8 cellular contexts compared by ENCODE assay signal in the genomic region with DNA sequence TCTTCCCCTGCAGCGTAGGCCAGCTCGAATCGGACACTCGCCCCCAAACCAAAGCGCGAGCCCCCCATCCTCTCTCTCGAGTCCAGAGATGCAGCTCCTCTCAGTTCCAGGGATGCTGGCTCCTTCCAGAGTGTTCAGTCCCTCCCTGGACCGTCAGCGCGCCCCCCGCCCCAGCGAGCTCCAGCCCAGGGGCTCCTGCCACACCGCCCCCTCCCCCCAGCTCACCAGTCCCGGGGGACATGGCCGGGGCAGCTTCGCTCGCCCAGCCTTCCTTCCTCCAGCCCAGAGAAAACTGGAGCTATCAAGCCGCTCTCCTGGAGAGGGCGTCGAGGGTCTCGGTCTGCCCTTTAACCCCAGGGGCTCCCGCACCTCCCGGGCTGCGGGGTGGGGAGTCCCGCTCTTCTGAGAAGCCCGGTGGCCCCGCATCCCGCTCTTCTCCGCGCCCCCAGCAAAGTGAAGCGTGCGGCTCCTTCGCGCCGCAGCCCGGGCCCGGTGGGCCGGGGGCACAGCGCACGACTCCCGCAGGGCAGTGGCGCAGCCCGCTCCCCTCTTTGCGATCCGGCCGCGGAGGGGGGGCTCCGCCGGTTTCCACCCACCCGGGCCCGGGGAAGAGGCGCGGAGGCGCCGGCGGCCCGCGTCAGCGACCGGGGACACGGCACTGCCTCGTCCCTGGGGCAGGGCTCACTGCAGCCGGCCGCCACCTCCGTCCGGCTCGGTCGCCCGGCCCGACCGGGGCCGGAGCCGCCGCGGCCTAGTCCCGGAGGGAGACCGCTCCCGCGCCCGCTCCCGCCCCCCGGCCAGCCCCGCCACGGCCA. TPM values are rescaled to one million over a fixed set of nuclear protein-coding genes. Genes with fewer than 3 reads are reported as not detected.
DNase-seq lines count a peak whose midpoint lies in the region; ATAC-seq and TF ChIP-seq lines count a peak whose summit lies in the region.

No MANE protein-coding gene starts in this region.

- TF ChIP-seq POLR2A in Peyer's patch (IDR thresholded peaks at IDR 0.05) (no peak), heart left ventricle (IDR thresholded peaks at IDR 0.05) (no peak)

- DNase-seq in NCI-H82 (lab: John Stamatoyannopoulos, UW) = peak; percentile 38
- DNase-seq in NCI-H82 treated with DMSO at 0.1 percent for 48 hours (lab: John Stamatoyannopoulos, UW; ENCODE audit: unreplicated experiment) = no peak
- DNase-seq in Peyer's patch = peak; percentile 29 to 60 (median 50)
- DNase-seq in activated naive CD4-positive, alpha-beta T cell treated with anti-CD3 and anti-CD28 coated beads, Interleukin-2, amount 50 U/mL, for 72 hours (ENCODE audit: low spot score in 2 of 2) = peak; percentile 28 to 56
- DNase-seq in heart left ventricle = peak; percentile 27 to 66 (median 32)
- DNase-seq in pons (ENCODE audit: low spot score) = peak; percentile 18
- DNase-seq in effector CD8-positive, alpha-beta T cell (lab: John Stamatoyannopoulos, UW) = no peak

- TF ChIP-seq CTCF in Peyer's patch (IDR thresholded peaks at IDR 0.05) = no peak
- peak in 1 of 12 donors; percentile 6 for TF ChIP-seq CTCF in heart left ventricle (IDR thresholded peaks at IDR 0.05)

- ATAC-seq in HG02852 (IDR thresholded peaks at IDR 0.05; ENCODE audit: unreplicated experiment) = peak; percentile 52
- ATAC-seq in activated naive CD4-positive, alpha-beta T cell treated with anti-CD3 and anti-CD28 coated beads, Interleukin-2, amount 50 U/mL, for 72 hours = peak; percentile 47 to 48
- ATAC-seq in heart left ventricle = peak in 3 of 4 donors; percentile 51 to 68 (median 63)

- H3K9me3 ChIP-seq in Peyer's patch = no peaks in the 10 kb centered on the region
- no peaks in the 10 kb centered on the region for H3K9me3 ChIP-seq in heart left ventricle

- peak overlapping the region; percentile 84 to 87 for H3K27ac Mint-ChIP-seq in activated naive CD4-positive, alpha-beta T cell treated with anti-CD3 and anti-CD28 coated beads, Interleukin-2, amount 50 U/mL, for 72 hours

- H3K4me1 ChIP-seq in Peyer's patch = peaks cover 0 to 16% (median 1%) of the 10 kb centered on the region in 4 donors
- peaks cover 0 to 24% (median 16%) of the 10 kb centered on the region in 12 donors for H3K4me1 ChIP-seq in heart left ventricle

- intact Hi-C loops in heart left ventricle (cut with DNase I) = loop anchor here in 5 of 10 donors (2.0 to 5.0 kb wide), 5 partner anchors 39 to 269 kb away; a partner anchor contains a TSS

- peak overlapping the region; percentile 72 to 98 (median 92) for H3K4me3 ChIP-seq in Peyer's patch
- peak overlapping the region; percentile 73 to 97 (median 88) for H3K4me3 ChIP-seq in heart left ventricle

- H3K36me3 ChIP-seq in Peyer's patch = peaks cover 0 to 17% (median 0%) of the 10 kb centered on the region in 3 donors
- peaks cover 0 to 32% (median 20%) of the 10 kb centered on the region in 9 donors for H3K36me3 ChIP-seq in heart left ventricle

- peaks cover 8 to 14% of the 10 kb centered on the region in 2 donors for H3K36me3 Mint-ChIP-seq in activated naive CD4-positive, alpha-beta T cell treated with anti-CD3 and anti-CD28 coated beads, Interleukin-2, amount 50 U/mL, for 72 hours

- 0 to 1% (median 1%) methylated on average over 27 to 84 of the region's 84 CpGs for WGBS in heart left ventricle, 4 donors

- no peaks in the 10 kb centered on the region for H3K27me3 ChIP-seq in Peyer's patch
- H3K27me3 ChIP-seq in heart left ventricle = peaks cover 0 to 13% (median 0%) of the 10 kb centered on the region in 9 donors

- H3K27ac ChIP-seq in Peyer's patch (peak overlapping the region; percentile 72 to 90 (median 86)), heart left ventricle (peak overlapping the region; percentile 67 to 93 (median 84))

- no peaks in the 10 kb centered on the region for H3K9me3 Mint-ChIP-seq in activated naive CD4-positive, alpha-beta T cell treated with anti-CD3 and anti-CD28 coated beads, Interleukin-2, amount 50 U/mL, for 72 hours

RNA-seq across cellular contexts. Expression of a gene that starts 0.6 kb away (rescaled TPM):
- total RNA-seq in Peyer's patch (10 to 100 TPM; 19.8 to 38.5 (median 29.5) TPM), heart left ventricle (10 to 100 TPM in 6 of 9 donors, 1 to 10 TPM in 3; 9.3 to 15.5 (median 10.8) TPM)
- total RNA-seq in activated naive CD4-positive, alpha-beta T cell treated with anti-CD3 and anti-CD28 coated beads, Interleukin-2, amount 50 U/mL, for 72 hours = 10 to 100 TPM; 12.4 to 15.5 TPM
- 1 to 10 TPM; 3.9 to 5.4 TPM for polyA plus RNA-seq in heart left ventricle

RNA-seq across cellular contexts. Expression of a gene that starts 41.9 kb away (rescaled TPM):
- 10 to 100 TPM in 2 of 4 donors, 1 to 10 TPM in 2; 5.6 to 11.7 (median 9.7) TPM for total RNA-seq in Peyer's patch
- total RNA-seq in activated naive CD4-positive, alpha-beta T cell treated with anti-CD3 and anti-CD28 coated beads, Interleukin-2, amount 50 U/mL, for 72 hours = 1 to 10 TPM; 4.6 to 9.4 TPM
- 10 to 100 TPM in 7 of 9 donors, 1 to 10 TPM in 2; 8.6 to 21.0 (median 14.0) TPM for total RNA-seq in heart left ventricle
- polyA plus RNA-seq in heart left ventricle = 10 to 100 TPM in 1 of 2 donors, 1 to 10 TPM in 1; 6.5 to 12.1 TPM

Comparison
In these comparisons a context has a peak if more than half of its experiments do, and no peak if none do; other contexts are left out.
1. DNase-seq: peak in NCI-H82 (single experiment), Peyer's patch (3 of 3), activated naive CD4-positive, alpha-beta T cell treated with anti-CD3 and anti-CD28 coated beads, Interleukin-2, amount 50 U/mL, for 72 hours (2 of 2), heart left ventricle (5 of 5) and pons (single experiment); none in NCI-H82 treated with DMSO at 0.1 percent for 48 hours (single experiment) and effector CD8-positive, alpha-beta T cell (single experiment).
2. Peak in every context shown above with its lines, with median percentiles within 50 percentile points of each other: ATAC-seq.